ENCODE assay signal across 1 cellular context in the genomic region with DNA sequence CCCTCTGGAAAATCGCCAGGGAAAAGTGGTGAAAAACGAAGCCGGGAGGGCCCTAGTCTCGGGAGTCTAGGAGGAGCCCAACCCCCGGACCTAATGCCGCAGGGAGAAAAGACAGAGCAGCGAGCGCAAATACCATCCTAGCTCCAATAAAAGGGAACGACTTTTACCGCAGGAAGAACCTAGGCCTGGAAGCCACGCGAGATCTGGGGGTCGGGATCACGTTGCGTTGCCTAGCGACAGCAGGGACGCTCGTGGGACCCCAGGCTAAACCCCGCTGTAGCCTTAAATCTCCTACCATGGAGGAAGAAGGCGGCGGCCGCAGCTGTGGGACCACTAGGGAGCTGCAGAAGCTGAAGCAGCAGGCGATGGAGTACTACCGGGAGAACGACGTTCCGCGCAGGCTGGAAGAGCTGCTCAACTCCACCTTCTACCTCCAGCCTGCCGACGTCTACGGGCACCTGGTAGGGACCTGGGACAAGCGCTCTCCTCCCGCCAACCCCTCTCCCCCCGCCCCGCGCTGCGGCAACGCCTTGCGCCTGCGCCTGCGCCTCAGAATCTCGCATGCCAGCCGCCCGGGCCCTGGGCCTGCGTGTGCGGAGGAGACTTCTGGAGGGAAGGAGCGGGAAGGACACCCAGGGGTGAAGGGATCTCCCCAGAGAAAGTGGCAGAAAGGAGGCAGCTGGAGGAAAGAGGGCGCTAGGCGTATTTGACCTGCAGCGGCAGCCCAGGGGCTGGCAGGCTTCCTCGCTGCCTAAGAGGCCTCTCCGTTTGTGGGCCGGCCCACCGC.
A peak's percentile ranks its signal among the peaks of the same experiment; 100 is the strongest.
TF ChIP-seq lines count a peak whose summit lies in the region.

A gene with protein sequence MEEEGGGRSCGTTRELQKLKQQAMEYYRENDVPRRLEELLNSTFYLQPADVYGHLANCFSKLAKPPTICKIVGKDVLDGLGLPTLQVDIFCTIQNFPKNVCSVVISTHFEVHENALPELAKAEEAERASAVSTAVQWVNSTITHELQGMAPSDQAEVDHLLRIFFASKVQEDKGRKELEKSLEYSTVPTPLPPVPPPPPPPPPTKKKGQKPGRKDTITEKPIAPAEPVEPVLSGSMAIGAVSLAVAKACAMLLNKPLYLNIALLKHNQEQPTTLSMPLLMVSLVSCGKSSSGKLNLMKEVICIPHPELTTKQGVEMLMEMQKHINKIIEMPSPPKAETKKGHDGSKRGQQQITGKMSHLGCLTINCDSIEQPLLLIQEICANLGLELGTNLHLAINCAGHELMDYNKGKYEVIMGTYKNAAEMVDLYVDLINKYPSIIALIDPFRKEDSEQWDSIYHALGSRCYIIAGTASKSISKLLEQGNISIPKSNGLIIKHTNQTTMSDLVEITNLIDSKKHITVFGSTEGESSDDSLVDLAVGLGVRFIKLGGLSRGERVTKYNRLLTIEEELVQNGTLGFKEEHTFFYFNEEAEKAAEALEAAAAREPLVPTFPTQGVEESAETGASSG (plus strand): TSS at position 229 of the 787 bp plus-strand sequence. CDS start 68 bp downstream, at position 297.

TF ChIP-seq in HEK293, 187 proteins besides CTCF, POLR2A, EP300 and RAD21 (continued from another document and continues in another):
- TF ChIP-seq, protein P1, sequence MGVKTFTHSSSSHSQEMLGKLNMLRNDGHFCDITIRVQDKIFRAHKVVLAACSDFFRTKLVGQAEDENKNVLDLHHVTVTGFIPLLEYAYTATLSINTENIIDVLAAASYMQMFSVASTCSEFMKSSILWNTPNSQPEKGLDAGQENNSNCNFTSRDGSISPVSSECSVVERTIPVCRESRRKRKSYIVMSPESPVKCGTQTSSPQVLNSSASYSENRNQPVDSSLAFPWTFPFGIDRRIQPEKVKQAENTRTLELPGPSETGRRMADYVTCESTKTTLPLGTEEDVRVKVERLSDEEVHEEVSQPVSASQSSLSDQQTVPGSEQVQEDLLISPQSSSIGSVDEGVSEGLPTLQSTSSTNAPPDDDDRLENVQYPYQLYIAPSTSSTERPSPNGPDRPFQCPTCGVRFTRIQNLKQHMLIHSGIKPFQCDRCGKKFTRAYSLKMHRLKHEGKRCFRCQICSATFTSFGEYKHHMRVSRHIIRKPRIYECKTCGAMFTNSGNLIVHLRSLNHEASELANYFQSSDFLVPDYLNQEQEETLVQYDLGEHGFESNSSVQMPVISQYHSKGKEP (tag by site-specific recombination; IDR thresholded peaks at IDR 0.05), result 0 out of 2 replicates have a peak, but pooled peaks have one; percentile 6
- peak; percentile 73; the same call in 1 of the 2 replicates for TF ChIP-seq ZBTB48 (tag by site-specific recombination; IDR thresholded peaks at IDR 0.05)
- TF ChIP-seq ZBTB8A (tag by site-specific recombination; IDR thresholded peaks at IDR 0.05), result peak; percentile 38; the same call in 1 of the 2 replicates
- TF ChIP-seq ZNF341 (tag by site-specific recombination; IDR thresholded peaks at IDR 0.05; ENCODE audit: low read depth), result peak; percentile 59
- TF ChIP-seq, protein P2, sequence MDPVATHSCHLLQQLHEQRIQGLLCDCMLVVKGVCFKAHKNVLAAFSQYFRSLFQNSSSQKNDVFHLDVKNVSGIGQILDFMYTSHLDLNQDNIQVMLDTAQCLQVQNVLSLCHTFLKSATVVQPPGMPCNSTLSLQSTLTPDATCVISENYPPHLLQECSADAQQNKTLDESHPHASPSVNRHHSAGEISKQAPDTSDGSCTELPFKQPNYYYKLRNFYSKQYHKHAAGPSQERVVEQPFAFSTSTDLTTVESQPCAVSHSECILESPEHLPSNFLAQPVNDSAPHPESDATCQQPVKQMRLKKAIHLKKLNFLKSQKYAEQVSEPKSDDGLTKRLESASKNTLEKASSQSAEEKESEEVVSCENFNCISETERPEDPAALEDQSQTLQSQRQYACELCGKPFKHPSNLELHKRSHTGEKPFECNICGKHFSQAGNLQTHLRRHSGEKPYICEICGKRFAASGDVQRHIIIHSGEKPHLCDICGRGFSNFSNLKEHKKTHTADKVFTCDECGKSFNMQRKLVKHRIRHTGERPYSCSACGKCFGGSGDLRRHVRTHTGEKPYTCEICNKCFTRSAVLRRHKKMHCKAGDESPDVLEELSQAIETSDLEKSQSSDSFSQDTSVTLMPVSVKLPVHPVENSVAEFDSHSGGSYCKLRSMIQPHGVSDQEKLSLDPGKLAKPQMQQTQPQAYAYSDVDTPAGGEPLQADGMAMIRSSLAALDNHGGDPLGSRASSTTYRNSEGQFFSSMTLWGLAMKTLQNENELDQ (tag by site-specific recombination; IDR thresholded peaks at IDR 0.05; ENCODE audit: low read depth), result no peak
- peak; percentile 90 for TF ChIP-seq ZFP69B (tag by site-specific recombination; IDR thresholded peaks at IDR 0.05)
- TF ChIP-seq GLIS2 (tag by site-specific recombination; IDR thresholded peaks at IDR 0.05), result 0 out of 2 replicates have a peak, but pooled peaks have one; percentile 29
- no peak for TF ChIP-seq ZNF677 (tag by site-specific recombination; IDR thresholded peaks at IDR 0.05)
- TF ChIP-seq, protein P3, sequence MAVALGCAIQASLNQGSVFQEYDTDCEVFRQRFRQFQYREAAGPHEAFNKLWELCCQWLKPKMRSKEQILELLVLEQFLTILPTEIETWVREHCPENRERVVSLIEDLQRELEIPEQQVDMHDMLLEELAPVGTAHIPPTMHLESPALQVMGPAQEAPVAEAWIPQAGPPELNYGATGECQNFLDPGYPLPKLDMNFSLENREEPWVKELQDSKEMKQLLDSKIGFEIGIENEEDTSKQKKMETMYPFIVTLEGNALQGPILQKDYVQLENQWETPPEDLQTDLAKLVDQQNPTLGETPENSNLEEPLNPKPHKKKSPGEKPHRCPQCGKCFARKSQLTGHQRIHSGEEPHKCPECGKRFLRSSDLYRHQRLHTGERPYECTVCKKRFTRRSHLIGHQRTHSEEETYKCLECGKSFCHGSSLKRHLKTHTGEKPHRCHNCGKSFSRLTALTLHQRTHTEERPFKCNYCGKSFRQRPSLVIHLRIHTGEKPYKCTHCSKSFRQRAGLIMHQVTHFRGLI (tag by site-specific recombination; IDR thresholded peaks at IDR 0.05), result peak; percentile 75
- 0 out of 2 replicates have a peak, but pooled peaks have one; percentile 38 for TF ChIP-seq ZFP37 (tag by site-specific recombination; IDR thresholded peaks at IDR 0.05)
- peak; percentile 75 for TF ChIP-seq FEZF1 (tag by site-specific recombination; IDR thresholded peaks at IDR 0.05)
- TF ChIP-seq ZNF366 (tag by site-specific recombination; conservative IDR thresholded peaks at IDR 0.05), result 0 out of 2 replicates have a peak, but pooled peaks have one; percentile 18
- peak; percentile 38; the same call in 1 of the 2 replicates for TF ChIP-seq SP3 (tag by site-specific recombination; IDR thresholded peaks at IDR 0.05)
- TF ChIP-seq HOXC10 (CRISPR knock-in tag; IDR thresholded peaks at IDR 0.05), result no peak
- no peak for TF ChIP-seq ZNF555 (tag by site-specific recombination; conservative IDR thresholded peaks at IDR 0.05)
- TF ChIP-seq, protein P4, sequence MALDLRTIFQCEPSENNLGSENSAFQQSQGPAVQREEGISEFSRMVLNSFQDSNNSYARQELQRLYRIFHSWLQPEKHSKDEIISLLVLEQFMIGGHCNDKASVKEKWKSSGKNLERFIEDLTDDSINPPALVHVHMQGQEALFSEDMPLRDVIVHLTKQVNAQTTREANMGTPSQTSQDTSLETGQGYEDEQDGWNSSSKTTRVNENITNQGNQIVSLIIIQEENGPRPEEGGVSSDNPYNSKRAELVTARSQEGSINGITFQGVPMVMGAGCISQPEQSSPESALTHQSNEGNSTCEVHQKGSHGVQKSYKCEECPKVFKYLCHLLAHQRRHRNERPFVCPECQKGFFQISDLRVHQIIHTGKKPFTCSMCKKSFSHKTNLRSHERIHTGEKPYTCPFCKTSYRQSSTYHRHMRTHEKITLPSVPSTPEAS (tag by site-specific recombination; IDR thresholded peaks at IDR 0.05), result no peak
- TF ChIP-seq IKZF3 (tag by site-specific recombination; IDR thresholded peaks at IDR 0.05), result peak; percentile 92
- peak; percentile 83 for TF ChIP-seq ZNF423 (tag by site-specific recombination; IDR thresholded peaks at IDR 0.05)
- TF ChIP-seq ZNF600 (tag by site-specific recombination; IDR thresholded peaks at IDR 0.05), result peak; percentile 89
- TF ChIP-seq ZIC2 (tag by site-specific recombination; IDR thresholded peaks at IDR 0.05), result 0 out of 2 replicates have a peak, but pooled peaks have one; percentile 6
- TF ChIP-seq, protein P5, sequence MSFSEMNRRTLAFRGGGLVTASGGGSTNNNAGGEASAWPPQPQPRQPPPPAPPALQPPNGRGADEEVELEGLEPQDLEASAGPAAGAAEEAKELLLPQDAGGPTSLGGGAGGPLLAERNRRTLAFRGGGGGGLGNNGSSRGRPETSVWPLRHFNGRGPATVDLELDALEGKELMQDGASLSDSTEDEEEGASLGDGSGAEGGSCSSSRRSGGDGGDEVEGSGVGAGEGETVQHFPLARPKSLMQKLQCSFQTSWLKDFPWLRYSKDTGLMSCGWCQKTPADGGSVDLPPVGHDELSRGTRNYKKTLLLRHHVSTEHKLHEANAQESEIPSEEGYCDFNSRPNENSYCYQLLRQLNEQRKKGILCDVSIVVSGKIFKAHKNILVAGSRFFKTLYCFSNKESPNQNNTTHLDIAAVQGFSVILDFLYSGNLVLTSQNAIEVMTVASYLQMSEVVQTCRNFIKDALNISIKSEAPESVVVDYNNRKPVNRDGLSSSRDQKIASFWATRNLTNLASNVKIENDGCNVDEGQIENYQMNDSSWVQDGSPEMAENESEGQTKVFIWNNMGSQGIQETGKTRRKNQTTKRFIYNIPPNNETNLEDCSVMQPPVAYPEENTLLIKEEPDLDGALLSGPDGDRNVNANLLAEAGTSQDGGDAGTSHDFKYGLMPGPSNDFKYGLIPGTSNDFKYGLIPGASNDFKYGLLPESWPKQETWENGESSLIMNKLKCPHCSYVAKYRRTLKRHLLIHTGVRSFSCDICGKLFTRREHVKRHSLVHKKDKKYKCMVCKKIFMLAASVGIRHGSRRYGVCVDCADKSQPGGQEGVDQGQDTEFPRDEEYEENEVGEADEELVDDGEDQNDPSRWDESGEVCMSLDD (tag by site-specific recombination; IDR thresholded peaks at IDR 0.05), result 0 out of 2 replicates have a peak, but pooled peaks have one; percentile 53
- TF ChIP-seq, protein P6, sequence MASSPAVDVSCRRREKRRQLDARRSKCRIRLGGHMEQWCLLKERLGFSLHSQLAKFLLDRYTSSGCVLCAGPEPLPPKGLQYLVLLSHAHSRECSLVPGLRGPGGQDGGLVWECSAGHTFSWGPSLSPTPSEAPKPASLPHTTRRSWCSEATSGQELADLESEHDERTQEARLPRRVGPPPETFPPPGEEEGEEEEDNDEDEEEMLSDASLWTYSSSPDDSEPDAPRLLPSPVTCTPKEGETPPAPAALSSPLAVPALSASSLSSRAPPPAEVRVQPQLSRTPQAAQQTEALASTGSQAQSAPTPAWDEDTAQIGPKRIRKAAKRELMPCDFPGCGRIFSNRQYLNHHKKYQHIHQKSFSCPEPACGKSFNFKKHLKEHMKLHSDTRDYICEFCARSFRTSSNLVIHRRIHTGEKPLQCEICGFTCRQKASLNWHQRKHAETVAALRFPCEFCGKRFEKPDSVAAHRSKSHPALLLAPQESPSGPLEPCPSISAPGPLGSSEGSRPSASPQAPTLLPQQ (tag by site-specific recombination; IDR thresholded peaks at IDR 0.05), result peak; percentile 93
- TF ChIP-seq MYNN (tag by site-specific recombination; IDR thresholded peaks at IDR 0.05; ENCODE audit: borderline replicate concordance), result peak; percentile 76; the same call in 1 of the 2 replicates
- TF ChIP-seq ZNF768 (tag by site-specific recombination; IDR thresholded peaks at IDR 0.05), result no peak
- TF ChIP-seq, protein P7, sequence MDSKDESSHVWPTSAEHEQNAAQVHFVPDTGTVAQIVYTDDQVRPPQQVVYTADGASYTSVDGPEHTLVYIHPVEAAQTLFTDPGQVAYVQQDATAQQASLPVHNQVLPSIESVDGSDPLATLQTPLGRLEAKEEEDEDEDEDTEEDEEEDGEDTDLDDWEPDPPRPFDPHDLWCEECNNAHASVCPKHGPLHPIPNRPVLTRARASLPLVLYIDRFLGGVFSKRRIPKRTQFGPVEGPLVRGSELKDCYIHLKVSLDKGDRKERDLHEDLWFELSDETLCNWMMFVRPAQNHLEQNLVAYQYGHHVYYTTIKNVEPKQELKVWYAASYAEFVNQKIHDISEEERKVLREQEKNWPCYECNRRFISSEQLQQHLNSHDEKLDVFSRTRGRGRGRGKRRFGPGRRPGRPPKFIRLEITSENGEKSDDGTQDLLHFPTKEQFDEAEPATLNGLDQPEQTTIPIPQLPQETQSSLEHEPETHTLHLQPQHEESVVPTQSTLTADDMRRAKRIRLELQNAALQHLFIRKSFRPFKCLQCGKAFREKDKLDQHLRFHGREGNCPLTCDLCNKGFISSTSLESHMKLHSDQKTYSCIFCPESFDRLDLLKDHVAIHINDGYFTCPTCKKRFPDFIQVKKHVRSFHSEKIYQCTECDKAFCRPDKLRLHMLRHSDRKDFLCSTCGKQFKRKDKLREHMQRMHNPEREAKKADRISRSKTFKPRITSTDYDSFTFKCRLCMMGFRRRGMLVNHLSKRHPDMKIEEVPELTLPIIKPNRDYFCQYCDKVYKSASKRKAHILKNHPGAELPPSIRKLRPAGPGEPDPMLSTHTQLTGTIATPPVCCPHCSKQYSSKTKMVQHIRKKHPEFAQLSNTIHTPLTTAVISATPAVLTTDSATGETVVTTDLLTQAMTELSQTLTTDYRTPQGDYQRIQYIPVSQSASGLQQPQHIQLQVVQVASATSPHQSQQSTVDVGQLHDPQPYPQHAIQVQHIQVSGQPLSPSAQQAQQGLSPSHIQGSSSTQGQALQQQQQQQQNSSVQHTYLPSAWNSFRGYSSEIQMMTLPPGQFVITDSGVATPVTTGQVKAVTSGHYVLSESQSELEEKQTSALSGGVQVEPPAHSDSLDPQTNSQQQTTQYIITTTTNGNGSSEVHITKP (tag by site-specific recombination; IDR thresholded peaks at IDR 0.05), result peak; percentile 65
